Comparison of ENCODE assay signal across 22 cellular contexts in genomic region chr7:129772646-129773280, GRCh38.
"Had no signal": no experiment of that assay in that cellular context is flagged by ENCODE, and none has a peak within 500 bp of the region (broad histone marks: within the 10 kb centered on the region; RNA-seq: fewer than 3 reads in every experiment).

No MANE protein-coding gene starts in this region.

- DNase-seq: activated CD4-positive, alpha-beta T cell treated with anti-CD3 and anti-CD28 coated beads, Interleukin-2, amount 10 ng/mL, durations not matched to agents 7 days and 5 days; activated CD8-positive, alpha-beta T cell treated with anti-CD3 and anti-CD28 coated beads, Interleukin-2, amount 10 ng/mL, durations not matched to agents 7 days and 5 days; activated effector memory CD4-positive, alpha-beta T cell treated with Interleukin-2 at 50 U/mL for 16 hours; activated naive CD4-positive, alpha-beta T cell treated with anti-CD3 and anti-CD28 coated beads, Interleukin-2, amount 10 ng/mL, durations not matched to agents 7 days and 5 days; activated naive CD8-positive, alpha-beta T cell treated with anti-CD3 and anti-CD28 coated beads, Interleukin-2, amount 50 U/mL, for 24 hours; activated T-cell treated with anti-CD3 and anti-CD28 coated beads, Interleukin-2, amount 50 U/mL, for 48 hours; anterior cingulate cortex; caudate nucleus; effector memory CD8-positive, alpha-beta T cell; nephron progenitor cell; psoas muscle; right cardiac atrium; stimulated activated CD4-positive, alpha-beta T cell treated with anti-CD3 and anti-CD28 coated beads, Interleukin-15, amount 100 ng/mL, for 24 hours; stimulated activated CD4-positive, alpha-beta T cell treated with anti-CD3 and anti-CD28 coated beads, Interleukin-2, amount 100 ng/mL, for 48 hours; stimulated activated naive CD8-positive, alpha-beta T cell treated with anti-CD3 and anti-CD28 coated beads, Interleukin-15, amount 100 ng/mL, for 72 hours; trophoblast cell had no signal

- H3K36me3 ChIP-seq: vagina had no signal

- H3K4me3 Mint-ChIP-seq: activated CD4-positive, alpha-beta T cell treated with anti-CD3 and anti-CD28 coated beads, Interleukin-2, amount 10 ng/mL, durations not matched to agents 7 days and 5 days; activated CD8-positive, alpha-beta T cell treated with anti-CD3 and anti-CD28 coated beads, Interleukin-2, amount 10 ng/mL, durations not matched to agents 7 days and 5 days; activated naive CD4-positive, alpha-beta T cell treated with anti-CD3 and anti-CD28 coated beads, Interleukin-2, amount 10 ng/mL, durations not matched to agents 7 days and 5 days; activated naive CD8-positive, alpha-beta T cell treated with anti-CD3 and anti-CD28 coated beads, Interleukin-2, amount 50 U/mL, for 24 hours; brain; effector memory CD8-positive, alpha-beta T cell; mesothelial cell of epicardium; nephron progenitor cell; stimulated activated naive CD8-positive, alpha-beta T cell treated with anti-CD3 and anti-CD28 coated beads, Interleukin-15, amount 100 ng/mL, for 72 hours had no signal

- H3K27ac ChIP-seq: hepatocyte, psoas muscle, vagina had no signal

- H3K27me3 ChIP-seq: vagina had no signal

- ATAC-seq: activated CD8-positive, alpha-beta T cell treated with anti-CD3 and anti-CD28 coated beads, Interleukin-2, amount 10 ng/mL, durations not matched to agents 7 days and 5 days; activated naive CD8-positive, alpha-beta T cell treated with anti-CD3 and anti-CD28 coated beads, Interleukin-2, amount 50 U/mL, for 24 hours; effector memory CD8-positive, alpha-beta T cell; left lobe of liver; psoas muscle; right cardiac atrium; stimulated activated naive CD8-positive, alpha-beta T cell treated with anti-CD3 and anti-CD28 coated beads, Interleukin-15, amount 100 ng/mL, for 72 hours had no signal

- H3K4me2 ChIP-seq: hepatocyte had no signal

- H3K4me1 ChIP-seq: psoas muscle, vagina had no signal

- H3K36me3 Mint-ChIP-seq: activated naive CD4-positive, alpha-beta T cell treated with anti-CD3 and anti-CD28 coated beads, Interleukin-2, amount 10 ng/mL, durations not matched to agents 7 days and 5 days; brain; mesothelial cell of epicardium had no signal

- H3K9me3 Mint-ChIP-seq: activated CD4-positive, alpha-beta T cell treated with anti-CD3 and anti-CD28 coated beads, Interleukin-2, amount 10 ng/mL, durations not matched to agents 7 days and 5 days; activated naive CD4-positive, alpha-beta T cell treated with anti-CD3 and anti-CD28 coated beads, Interleukin-2, amount 10 ng/mL, durations not matched to agents 7 days and 5 days; activated naive CD8-positive, alpha-beta T cell treated with anti-CD3 and anti-CD28 coated beads, Interleukin-2, amount 50 U/mL, for 24 hours; effector memory CD8-positive, alpha-beta T cell; mesothelial cell of epicardium; nephron progenitor cell; stimulated activated naive CD8-positive, alpha-beta T cell treated with anti-CD3 and anti-CD28 coated beads, Interleukin-15, amount 100 ng/mL, for 72 hours had no signal

- H3K4me1 Mint-ChIP-seq: activated naive CD8-positive, alpha-beta T cell treated with anti-CD3 and anti-CD28 coated beads, Interleukin-2, amount 50 U/mL, for 24 hours had no signal

- H3K27ac Mint-ChIP-seq: activated CD4-positive, alpha-beta T cell treated with anti-CD3 and anti-CD28 coated beads, Interleukin-2, amount 10 ng/mL, durations not matched to agents 7 days and 5 days; activated CD8-positive, alpha-beta T cell treated with anti-CD3 and anti-CD28 coated beads, Interleukin-2, amount 10 ng/mL, durations not matched to agents 7 days and 5 days; activated naive CD4-positive, alpha-beta T cell treated with anti-CD3 and anti-CD28 coated beads, Interleukin-2, amount 10 ng/mL, durations not matched to agents 7 days and 5 days; activated naive CD8-positive, alpha-beta T cell treated with anti-CD3 and anti-CD28 coated beads, Interleukin-2, amount 50 U/mL, for 24 hours; brain; effector memory CD8-positive, alpha-beta T cell; mesothelial cell of epicardium; nephron progenitor cell; stimulated activated naive CD8-positive, alpha-beta T cell treated with anti-CD3 and anti-CD28 coated beads, Interleukin-15, amount 100 ng/mL, for 72 hours had no signal

- H2AFZ ChIP-seq: hepatocyte had no signal

- H3K9me3 ChIP-seq: psoas muscle, vagina had no signal

- H3K4me3 ChIP-seq: hepatocyte, lung, psoas muscle, vagina had no signal

- H3K79me2 ChIP-seq: hepatocyte had no signal
